Comparison of ENCODE assay signal across 20 cellular contexts in the genomic region with DNA sequence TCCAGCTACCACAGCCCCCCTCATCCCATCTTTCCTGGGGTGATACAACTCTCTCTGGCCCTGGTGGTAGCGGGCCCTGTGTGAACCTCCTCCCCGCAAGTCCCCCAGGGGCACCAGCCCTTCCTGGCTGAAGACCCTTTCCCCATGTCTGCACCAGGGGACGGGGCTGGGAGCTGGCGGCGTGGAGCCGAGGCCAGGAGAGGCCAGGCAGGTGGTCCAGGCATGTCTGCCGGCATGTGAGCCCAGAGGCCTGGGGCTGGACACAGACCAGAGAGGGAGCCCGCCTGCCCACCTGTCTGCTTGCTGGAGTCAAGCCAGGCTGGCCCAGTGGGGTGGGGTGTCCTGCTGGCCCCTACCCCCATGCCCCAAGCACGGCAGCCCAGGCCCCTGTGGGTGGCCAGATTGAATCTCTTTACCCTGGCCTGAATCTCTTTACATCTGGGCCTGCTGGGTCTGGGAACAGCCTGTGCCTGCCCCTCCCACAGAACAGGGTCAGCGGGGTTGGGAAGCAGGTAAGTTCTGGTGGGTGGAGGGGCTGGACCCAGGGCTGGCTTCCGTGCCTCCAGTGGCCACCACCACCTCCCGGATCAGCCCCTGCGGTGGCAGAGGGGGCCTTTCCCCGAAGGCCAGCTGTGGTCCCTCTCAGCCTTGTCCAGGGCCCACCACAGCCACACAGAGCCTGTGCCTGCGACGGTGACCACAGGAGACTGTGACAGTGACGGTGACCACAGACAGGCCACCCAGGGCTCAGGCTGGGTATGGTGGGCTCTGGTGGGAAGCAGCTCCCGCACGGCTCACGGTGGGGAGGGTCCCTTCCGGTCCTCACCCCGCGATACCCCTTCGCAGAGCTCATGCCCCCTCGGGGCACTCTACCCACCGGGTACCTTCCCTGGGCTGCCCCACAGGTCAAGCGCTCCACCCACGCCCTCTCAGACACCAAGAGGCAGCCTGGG. TPM values are rescaled to one million over a fixed set of nuclear protein-coding genes. Genes with fewer than 3 reads are reported as not detected.
DNase-seq lines count a peak whose midpoint lies in the region; ATAC-seq and TF ChIP-seq lines count a peak whose summit lies in the region.
"Had no signal": no experiment of that assay in that cellular context is flagged by ENCODE, and none has a peak within 500 bp of the region (broad histone marks: within the 10 kb centered on the region; RNA-seq: fewer than 3 reads in every experiment).

No MANE protein-coding gene starts in this region.

- TF ChIP-seq CTCF in RWPE1 (conservative IDR thresholded peaks at IDR 0.05; ENCODE audit: low read depth) (no peak), lower lobe of right lung (IDR thresholded peaks at IDR 0.05) (no peak)

- H3K4me1 ChIP-seq in right cardiac atrium (ENCODE audit: control insufficient read depth, insufficient read depth, low read length) (no peaks in the 10 kb centered on the region), lower lobe of right lung (no peaks in the 10 kb centered on the region), thymus (ENCODE audit: control insufficient read depth, insufficient read depth, low read length) (peaks cover 27% of the 10 kb centered on the region)

- H3K27me3 ChIP-seq in right cardiac atrium (ENCODE audit: control insufficient read depth, insufficient read depth) (no peaks in the 10 kb centered on the region), lower lobe of right lung (ENCODE audit: low read depth) (no peaks in the 10 kb centered on the region), thymus (ENCODE audit: control insufficient read depth, insufficient read depth) (no peaks in the 10 kb centered on the region)

- DNase-seq in right cardiac atrium (peak in 2 of 3 donors; percentile 23 to 58), left ventricle myocardium superior (no peak), RWPE1 (ENCODE audit: low spot score) (no peak), lower lobe of right lung (no peak), NCI-H345 treated with DMSO at 0.1 percent for 48 hours (lab: John Stamatoyannopoulos, UW; ENCODE audit: unreplicated experiment) (no peak), T-helper 2 cell (no peak)
- DNase-seq: AML-193, DND-41, GDM1, NCI-H187 treated with DMSO at 0.1 percent for 48 hours, NCI-H2171, NCI-H774, SHP77 treated with DMSO at 0.1 percent for 48 hours had no signal

- no peaks in the 10 kb centered on the region for H3K9me3 ChIP-seq in right cardiac atrium (ENCODE audit: control insufficient read depth, low read length)
- H3K9me3 ChIP-seq in lower lobe of right lung = no peaks in the 10 kb centered on the region
- H3K9me3 ChIP-seq in thymus (ENCODE audit: control insufficient read depth) = no peaks in the 10 kb centered on the region

- CTCF ChIA-PET in RWPE1 (lab: Yijun Ruan, JAX) = interaction anchor here (1.4 kb wide), 1 partner anchor 70 kb away, joined by 4 read pairs; no protein-coding TSS in a partner anchor

- 87% methylated on average over 28 of the region's 28 CpGs for WGBS in right cardiac atrium
- 95% methylated on average over 28 of the region's 28 CpGs for WGBS in thymus

- intact Hi-C loops in right cardiac atrium (cut with DNase I) = no loop called here
- intact Hi-C loops in left ventricle myocardium superior (cut with micrococcal nuclease) = no loop called here
- intact Hi-C loops in lower lobe of right lung (cut with DNase I) = no loop called here

- ATAC-seq in right cardiac atrium (no peak), left ventricle myocardium superior (no peak), lower lobe of right lung (peak in 1 of 2 donors; percentile 16), HG03354 (IDR thresholded peaks at IDR 0.05; ENCODE audit: poor library complexity, severe bottlenecking, unreplicated experiment) (no peak)
- ATAC-seq: HCT116 had no signal

- H3K4me3 ChIP-seq in right cardiac atrium (ENCODE audit: low read length) = no peak overlapping the region
- H3K4me3 ChIP-seq in lower lobe of right lung = no peak overlapping the region
- H3K4me3 ChIP-seq in thymus (ENCODE audit: low read length) = no peak overlapping the region

- no peaks in the 10 kb centered on the region for H3K36me3 ChIP-seq in lower lobe of right lung
- no peaks in the 10 kb centered on the region for H3K36me3 ChIP-seq in thymus (ENCODE audit: control insufficient read depth, insufficient read depth)

- H3K27ac ChIP-seq in right cardiac atrium (ENCODE audit: low read length) = no peak overlapping the region
- peak overlapping the region; percentile 27; the same call in 1 of the 2 replicates for H3K27ac ChIP-seq in RWPE1
- peak overlapping the region; percentile 31 for H3K27ac ChIP-seq in lower lobe of right lung
- peak overlapping the region; percentile 68 for H3K27ac ChIP-seq in thymus (ENCODE audit: low read depth)
- H3K27ac ChIP-seq: HL-60, KMS-11 had no signal

- POLR2A ChIA-PET in RWPE1 (lab: Yijun Ruan, JAX; ENCODE audit: low non-redundant PET) = no interaction called here

RNA-seq across cellular contexts. Expression of gene LCN12, which starts 7.1 kb away (rescaled TPM):
- total RNA-seq in right cardiac atrium = 10 to 100 TPM in 3 of 4 donors, 1 to 10 TPM in 1; 9.8 to 21.2 (median 13.1) TPM
- 7.0 TPM for polyA plus RNA-seq in right cardiac atrium
- total RNA-seq in left ventricle myocardium superior = 3.6 TPM
- 1.9 TPM for total RNA-seq in lower lobe of right lung
- 14.4 TPM for polyA plus RNA-seq in thymus
- polyA plus RNA-seq: CD4-positive, CD25-positive, alpha-beta regulatory T cell had no signal

RNA-seq across cellular contexts. Expression of gene C8G, which starts 14.1 kb away (rescaled TPM):
- 1 to 10 TPM; 1.0 to 1.8 (median 1.4) TPM for total RNA-seq in right cardiac atrium
- 1.4 TPM for polyA plus RNA-seq in right cardiac atrium
- total RNA-seq in left ventricle myocardium superior = 2.2 TPM
- total RNA-seq in lower lobe of right lung = 2.2 TPM
- 6.5 TPM for polyA plus RNA-seq in thymus
- total RNA-seq: NCI-H460 had no signal

RNA-seq across cellular contexts. Expression of gene FBXW5, which starts 14.6 kb away (rescaled TPM):
- total RNA-seq in right cardiac atrium (100 to 1,000 TPM; 108 to 139 (median 120) TPM), left ventricle myocardium superior (162 TPM), lower lobe of right lung (83.2 TPM)
- polyA plus RNA-seq in right cardiac atrium (150 TPM), thymus (162 TPM)

RNA-seq across cellular contexts. Expression of gene PTGDS, which starts 18.1 kb away (rescaled TPM):
- 1,000 to 10,000 TPM; 3,127 to 5,556 (median 4,402) TPM for total RNA-seq in right cardiac atrium
- 6,981 TPM for polyA plus RNA-seq in right cardiac atrium
- 5,424 TPM for total RNA-seq in left ventricle myocardium superior
- total RNA-seq in lower lobe of right lung = 225 TPM
- polyA plus RNA-seq in thymus = 137 TPM
- total RNA-seq: NCI-H460 had no signal

RNA-seq across cellular contexts. Expression of gene LCNL1, which starts 23.6 kb away (rescaled TPM):
- total RNA-seq in right cardiac atrium = 10 to 100 TPM in 2 of 4 donors, 1 to 10 TPM in 2; 4.3 to 16.7 (median 9.7) TPM
- polyA plus RNA-seq in right cardiac atrium = 2.4 TPM
- 18.3 TPM for total RNA-seq in left ventricle myocardium superior
- 1.9 TPM for total RNA-seq in lower lobe of right lung
- 5.0 TPM for polyA plus RNA-seq in thymus
- total RNA-seq: CD4-positive, CD25-positive, alpha-beta regulatory T cell; NCI-H460 had no signal
- polyA plus RNA-seq: CD4-positive, CD25-positive, alpha-beta regulatory T cell had no signal

Comparison
In these comparisons a context has a peak if more than half of its experiments do, and no peak if none do; other contexts are left out.
1. DNase-seq: peak in right cardiac atrium (2 of 3); none in left ventricle myocardium superior (single experiment), RWPE1 (single experiment), lower lobe of right lung (single experiment), NCI-H345 treated with DMSO at 0.1 percent for 48 hours (single experiment) and T-helper 2 cell (0 of 5).